ENCODE assay signal across 15 cellular contexts in genomic region chr14:104282332-104283196, GRCh38.
DNase-seq lines count a peak whose midpoint lies in the region; ATAC-seq and TF ChIP-seq lines count a peak whose summit lies in the region.
"Had no signal": no experiment of that assay in that cellular context is flagged by ENCODE, and none has a peak within 500 bp of the region (broad histone marks: within the 10 kb centered on the region; RNA-seq: fewer than 3 reads in every experiment).

No MANE protein-coding gene starts in this region.

- no peaks in the 10 kb centered on the region for H3K36me3 Mint-ChIP-seq in CD14-positive monocyte
- H3K36me3 Mint-ChIP-seq in neural progenitor cell = no peaks in the 10 kb centered on the region
- no peaks in the 10 kb centered on the region for H3K36me3 Mint-ChIP-seq in MCF 10A (ENCODE audit: insufficient read depth, unreplicated experiment)

- H3K9me3 ChIP-seq in neural progenitor cell (ENCODE audit: low read depth) = no peaks in the 10 kb centered on the region

- H3K27me3 Mint-ChIP-seq in CD14-positive monocyte (ENCODE audit: low read depth in 3 of 3) = peaks cover 0 to 4% (median 1%) of the 10 kb centered on the region in 3 donors
- H3K27me3 Mint-ChIP-seq in neural progenitor cell (ENCODE audit: insufficient read depth, low read depth) = peaks cover 10% of the 10 kb centered on the region
- peaks cover 43% of the 10 kb centered on the region for H3K27me3 Mint-ChIP-seq in MCF 10A (ENCODE audit: insufficient read depth, unreplicated experiment)

- no peak overlapping the region for H3K9ac ChIP-seq in neural progenitor cell
- H3K9ac ChIP-seq: parathyroid adenoma had no signal

- H3K9me3 Mint-ChIP-seq in CD14-positive monocyte (no peaks in the 10 kb centered on the region), neural progenitor cell (no peaks in the 10 kb centered on the region), MCF 10A (ENCODE audit: unreplicated experiment) (no peaks in the 10 kb centered on the region)

- H3K27ac Mint-ChIP-seq in CD14-positive monocyte (no peak overlapping the region), neural progenitor cell (peak overlapping the region; percentile 95), MCF 10A (ENCODE audit: low read depth, unreplicated experiment) (no peak overlapping the region)

- no peaks in the 10 kb centered on the region for H3K36me3 ChIP-seq in neural progenitor cell
- H3K36me3 ChIP-seq: brain microvascular endothelial cell had no signal

- POLR2A ChIA-PET in HEK293T (lab: Yijun Ruan, JAX) = no interaction called here
- POLR2A ChIA-PET in MCF 10A (lab: Yijun Ruan, JAX) = no interaction called here

- H3K27me3 ChIP-seq in neural progenitor cell = no peaks in the 10 kb centered on the region
- H3K27me3 ChIP-seq: brain microvascular endothelial cell had no signal

- H4K20me1 ChIP-seq in neural progenitor cell (ENCODE audit: low read depth) = no peaks in the 10 kb centered on the region

- peak; percentile 39 for DNase-seq in CD14-positive monocyte (ENCODE audit: low spot score)
- DNase-seq in NCI-H1092 (lab: John Stamatoyannopoulos, UW) = peak; percentile 82
- peak; percentile 33 for DNase-seq in ecto neural progenitor cell (ENCODE audit: low spot score)
- no peak for DNase-seq in neural progenitor cell (ENCODE audit: low spot score)
- DNase-seq in HEK293T (ENCODE audit: extremely low spot score) = no peak
- DNase-seq in activated CD4-positive, alpha-beta T cell treated with anti-CD3 and anti-CD28 coated beads, Interleukin-2, amount 50 U/mL, for 1 hour = no peak
- no peak for DNase-seq in MCF 10A (ENCODE audit: unreplicated experiment)
- DNase-seq: brain microvascular endothelial cell; GF-D8; stimulated activated CD4-positive, alpha-beta T cell treated with anti-CD3 and anti-CD28 coated beads, Interleukin-4, amount 100 ng/mL, for 1 hour; stimulated activated naive CD4-positive, alpha-beta T cell treated with Interleukin-2 at 50 U/mL for 16 hours had no signal

- ATAC-seq in GM21515 (IDR thresholded peaks at IDR 0.05; ENCODE audit: unreplicated experiment) = no peak

- H3K4me3 Mint-ChIP-seq in CD14-positive monocyte (no peak overlapping the region), neural progenitor cell (no peak overlapping the region), MCF 10A (ENCODE audit: unreplicated experiment) (no peak overlapping the region)

- H3K4me1 ChIP-seq in neural progenitor cell = peaks cover 15% of the 10 kb centered on the region
- H3K4me1 ChIP-seq: parathyroid adenoma had no signal

- no peaks in the 10 kb centered on the region for H3F3A ChIP-seq in neural progenitor cell (ENCODE audit: low read depth)

- CTCF ChIA-PET in HEK293T (lab: Yijun Ruan, JAX) = no interaction called here
- CTCF ChIA-PET in MCF 10A (lab: Yijun Ruan, JAX) = no interaction called here

- intact Hi-C loops in CD14-positive monocyte (cut with micrococcal nuclease) = no loop called here
- intact Hi-C loops in MCF 10A (cut with micrococcal nuclease) = no loop called here

- no peak for TF ChIP-seq CTCF in CD14-positive monocyte (IDR thresholded peaks at IDR 0.05)
- TF ChIP-seq CTCF in neural progenitor cell (IDR thresholded peaks at IDR 0.05) = no peak
- no peak for TF ChIP-seq CTCF in MCF 10A (IDR thresholded peaks at IDR 0.05; ENCODE audit: unreplicated experiment)

- no peak overlapping the region for H3K4me2 ChIP-seq in neural progenitor cell

- H3K79me2 ChIP-seq in neural progenitor cell (ENCODE audit: low read depth) = no peaks in the 10 kb centered on the region
- H3K79me2 ChIP-seq: parathyroid adenoma had no signal

- H3K4me1 Mint-ChIP-seq in CD14-positive monocyte (no peaks in the 10 kb centered on the region), neural progenitor cell (peaks cover 35% of the 10 kb centered on the region), MCF 10A (ENCODE audit: insufficient read depth, unreplicated experiment) (no peaks in the 10 kb centered on the region)

- no peak overlapping the region for H2AFZ ChIP-seq in neural progenitor cell (replicated peaks)
- H2AFZ ChIP-seq: parathyroid adenoma had no signal

- no TSS peak for BruUV-seq in MCF 10A (replicated peaks; lab: Mats Ljungman, UMichigan)

- no peak overlapping the region for H3K4me3 ChIP-seq in neural progenitor cell
- H3K4me3 ChIP-seq: lung had no signal

- no peak overlapping the region for H3K27ac ChIP-seq in neural progenitor cell
- H3K27ac ChIP-seq: brain microvascular endothelial cell, C4-2B, parathyroid adenoma had no signal

TF ChIP-seq in HEK293T, 16 proteins besides CTCF, POLR2A, EP300 and RAD21:
- no peak for TF ChIP-seq FOXK2 (IDR thresholded peaks at IDR 0.05)
- no peak for TF ChIP-seq L3MBTL2 (conservative IDR thresholded peaks at IDR 0.05)
- TF ChIP-seq ELF4 (IDR thresholded peaks at IDR 0.05) = no peak
- TF ChIP-seq NFRKB (IDR thresholded peaks at IDR 0.05) = no peak
- TF ChIP-seq ZNF384 (IDR thresholded peaks at IDR 0.05) = no peak
- TF ChIP-seq FOXA1 (IDR thresholded peaks at IDR 0.05) = no peak
- no peak for TF ChIP-seq ARNT (IDR thresholded peaks at IDR 0.05)
- no peak for TF ChIP-seq PKNOX1 (IDR thresholded peaks at IDR 0.05)
- no peak for TF ChIP-seq TARDBP (IDR thresholded peaks at IDR 0.05)

Comparison
In these comparisons a context has a peak if more than half of its experiments do, and no peak if none do; other contexts are left out.
1. DNase-seq: peak in CD14-positive monocyte (single experiment), NCI-H1092 (single experiment) and ecto neural progenitor cell (single experiment); none in neural progenitor cell (single experiment), HEK293T (single experiment), activated CD4-positive, alpha-beta T cell treated with anti-CD3 and anti-CD28 coated beads, Interleukin-2, amount 50 U/mL, for 1 hour (single experiment) and MCF 10A (single experiment).